In genomic region chr16:12002447-12003006, GRCh38 we compare ENCODE assay signal across 9 cellular contexts. TPM values are rescaled to one million over a fixed set of nuclear protein-coding genes. Genes with fewer than 3 reads are reported as not detected.
DNase-seq lines count a peak whose midpoint lies in the region; ATAC-seq lines count a peak whose summit lies in the region.
"Had no signal": no experiment of that assay in that cellular context is flagged by ENCODE, and none has a peak within 500 bp of the region (broad histone marks: within the 10 kb centered on the region; RNA-seq: fewer than 3 reads in every experiment).

No MANE protein-coding gene starts in this region.

- 73 to 75% methylated on average over 11 of the region's 11 CpGs for WGBS in GM23248 (ENCODE audit: low coverage in 1 of 2, low lambda C conversion rate in 2 of 2, missing lambda C conversion rate in 2 of 2), 2 experiments

- no peaks in the 10 kb centered on the region for H4K20me1 ChIP-seq in GM23248 (ENCODE audit: insufficient read depth)

- in situ Hi-C loops in GM23248 (cut with MboI): no loop called here

- H3K4me1 ChIP-seq in GM23248 (ENCODE audit: insufficient read depth): no peaks in the 10 kb centered on the region
- H3K4me1 ChIP-seq in endocrine pancreas (ENCODE audit: control insufficient read depth, insufficient read depth, low read length): no peaks in the 10 kb centered on the region

- H3K9me3 ChIP-seq in GM23248 (ENCODE audit: low read depth): no peaks in the 10 kb centered on the region
- no peaks in the 10 kb centered on the region for H3K9me3 ChIP-seq in endocrine pancreas (ENCODE audit: control insufficient read depth, low read length)

- no peaks in the 10 kb centered on the region for H3K9me2 ChIP-seq in GM23248 (ENCODE audit: insufficient read depth)

- H3K27ac ChIP-seq in GM23248: no peak overlapping the region

- DNase-seq in GM23248 (peak; percentile 39), NCI-H2227 (lab: John Stamatoyannopoulos, UW; ENCODE audit: unreplicated experiment) (peak; percentile 86), occipital lobe (lab: John Stamatoyannopoulos, UW) (peak; percentile 15)
- DNase-seq: activated T-cell treated with anti-CD3 and anti-CD28 coated beads, Interleukin-2, amount 50 U/mL, for 1 hour had no signal

- H3K9ac ChIP-seq in GM23248 (no peak overlapping the region), endocrine pancreas (ENCODE audit: control insufficient read depth, insufficient read depth, low read length) (peak overlapping the region; percentile 73)

- H3K79me2 ChIP-seq in GM23248 (ENCODE audit: insufficient read depth): peaks cover 36% of the 10 kb centered on the region

- H3K4me2 ChIP-seq in GM23248 (ENCODE audit: unreplicated experiment): no peak overlapping the region

- H3K4me3 ChIP-seq in GM23248 (no peak overlapping the region), endocrine pancreas (ENCODE audit: control insufficient read depth, insufficient read depth, low read length) (peak overlapping the region; percentile 35)

- no peak overlapping the region for H2AFZ ChIP-seq in GM23248

- peaks cover 4% of the 10 kb centered on the region; the same call in 1 of the 2 replicates for H3K36me3 ChIP-seq in GM23248 (ENCODE audit: low read depth)
- H3K36me3 ChIP-seq in endocrine pancreas (ENCODE audit: control insufficient read depth, insufficient read depth, low read length): no peaks in the 10 kb centered on the region

- ATAC-seq in GM19467 (IDR thresholded peaks at IDR 0.05; ENCODE audit: unreplicated experiment): no peak
- ATAC-seq in HG03460 (IDR thresholded peaks at IDR 0.05; ENCODE audit: unreplicated experiment): no peak
- ATAC-seq in GM21367 (IDR thresholded peaks at IDR 0.05; ENCODE audit: unreplicated experiment): no peak
- no peak for ATAC-seq in GM21825 (IDR thresholded peaks at IDR 0.05; ENCODE audit: unreplicated experiment)

- H3F3A ChIP-seq in GM23248 (ENCODE audit: insufficient read depth): no peaks in the 10 kb centered on the region

- H3K27me3 ChIP-seq in GM23248 (replicated peaks; ENCODE audit: insufficient read depth) (no peaks in the 10 kb centered on the region), endocrine pancreas (ENCODE audit: control insufficient read depth, insufficient read depth, low read length) (no peaks in the 10 kb centered on the region)

RNA-seq across cellular contexts. Expression of gene SNX29, which starts 26.0 kb away (rescaled TPM):
- total RNA-seq in GM23248 (2014; rRNA removed; shearing (Covaris generic)): 14.5 and 16.4 TPM in 2 replicates
- polyA plus RNA-seq in GM23248 (2016; fragmentation: Nextera tagmentation; extraction: Ambion mirVana): 20.4 and 23.5 TPM in 2 replicates
- total RNA-seq in occipital lobe: 13.6 TPM

RNA-seq across cellular contexts. Expression of gene TNFRSF17, which starts 37.5 kb away (rescaled TPM):
- total RNA-seq in GM23248 (2014; rRNA removed; shearing (Covaris generic)): not detected in 2 replicates
- polyA plus RNA-seq in GM23248 (2016; fragmentation: Nextera tagmentation; extraction: Ambion mirVana): not detected in 2 replicates
- total RNA-seq in occipital lobe: not detected

Comparison
In these comparisons a context has a peak if more than half of its experiments do, and no peak if none do; other contexts are left out.
1. DNase-seq: peak in every context shown above with its lines; median percentile 86 in NCI-H2227; 39 in GM23248; 15 in occipital lobe.